In the genomic region with DNA sequence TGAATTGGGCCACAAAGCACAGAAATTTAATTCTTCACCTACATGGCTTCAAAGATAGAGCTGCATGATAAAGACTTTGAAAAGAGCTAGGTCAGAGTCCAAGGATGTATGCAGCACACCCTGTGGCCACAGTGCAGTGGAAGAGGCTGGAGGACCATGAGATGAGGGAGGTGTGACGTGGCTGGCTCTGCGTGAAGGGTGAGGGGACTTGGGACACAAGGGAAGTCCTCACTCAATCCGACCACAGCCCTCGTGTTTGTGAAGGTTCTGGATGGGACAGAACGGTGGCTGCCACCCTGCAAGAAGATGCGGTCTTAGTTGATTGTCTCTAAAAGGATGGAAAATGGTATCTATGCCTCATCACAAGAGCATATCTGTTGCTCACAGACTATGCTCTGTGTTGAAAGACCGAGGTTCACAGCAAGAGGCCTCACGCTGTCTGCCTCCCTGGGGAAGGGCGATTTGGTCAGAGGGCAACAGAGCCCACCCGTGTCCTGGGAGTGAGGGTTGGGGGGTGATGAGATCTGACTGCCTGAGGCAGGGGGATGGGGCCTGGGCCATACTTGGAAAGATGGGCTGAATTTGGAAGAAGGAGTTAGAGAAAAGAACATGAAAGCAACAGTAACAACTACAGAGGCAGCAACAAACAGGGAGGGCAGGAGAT, we compare ENCODE assay signal across 21 cellular contexts.
A peak's percentile ranks its signal among the peaks of the same experiment; 100 is the strongest.
DNase-seq lines count a peak whose midpoint lies in the region; ATAC-seq and TF ChIP-seq lines count a peak whose summit lies in the region.
"Had no signal": no experiment of that assay in that cellular context is flagged by ENCODE, and none has a peak within 500 bp of the region (broad histone marks: within the 10 kb centered on the region; RNA-seq: fewer than 3 reads in every experiment).

No MANE protein-coding gene starts in this region.

- peak; percentile 57 for DNase-seq in cardiac septum (ENCODE audit: low spot score)
- no peak for DNase-seq in right atrium auricular region (ENCODE audit: low spot score)
- peak; percentile 63 for DNase-seq in coronary artery (ENCODE audit: low spot score)
- DNase-seq in posterior vena cava (ENCODE audit: low spot score): peak; percentile 62
- no peak for DNase-seq in NCI-H2171 (lab: John Stamatoyannopoulos, UW)
- no peak for DNase-seq in endothelial cell (ENCODE audit: low spot score)
- DNase-seq: DMS79 treated with DMSO at 0.1 percent for 48 hours; GM23248; HCEC 1CT; MV-4-11; NCI-H1105 treated with DMSO at 0.1 percent for 48 hours; NCI-H2029 treated with DMSO at 0.1 percent for 48 hours; NCI-H345; NCI-H524; NCI-H774; NK-92 treated with Interleukin-12 subunit alpha and Interleukin-12 subunit beta, amount 100 ng/mL, for 24 hours had no signal

- H3K27me3 ChIP-seq in right atrium auricular region: no peaks in the 10 kb centered on the region
- H3K27me3 ChIP-seq: SJSA1 had no signal

- TF ChIP-seq CTCF in right atrium auricular region (IDR thresholded peaks at IDR 0.05): no peak
- TF ChIP-seq CTCF in coronary artery (IDR thresholded peaks at IDR 0.05): no peak
- TF ChIP-seq CTCF in endothelial cell (IDR thresholded peaks at IDR 0.05; ENCODE audit: unreplicated experiment): no peak

- no peak for ATAC-seq in HG03571 (IDR thresholded peaks at IDR 0.05; ENCODE audit: unreplicated experiment)
- ATAC-seq in HG02610 (IDR thresholded peaks at IDR 0.05; ENCODE audit: unreplicated experiment): no peak
- ATAC-seq: Panc1 had no signal

- no peak overlapping the region for H3K4me3 ChIP-seq in right atrium auricular region
- H3K4me3 ChIP-seq in coronary artery: no peak overlapping the region
- H3K4me3 ChIP-seq: GM23248, SJSA1 had no signal

- H3K9me3 Mint-ChIP-seq in endothelial cell (ENCODE audit: unreplicated experiment): no peaks in the 10 kb centered on the region

- H3K9me3 ChIP-seq in right atrium auricular region: no peaks in the 10 kb centered on the region
- H3K9me3 ChIP-seq: SJSA1 had no signal

- H3K27ac Mint-ChIP-seq in endothelial cell (ENCODE audit: unreplicated experiment): no peak overlapping the region
- H3K27ac Mint-ChIP-seq: IgD-negative memory B cell had no signal

- peaks cover 17% of the 10 kb centered on the region for H3K27me3 Mint-ChIP-seq in endothelial cell (ENCODE audit: unreplicated experiment)
- H3K27me3 Mint-ChIP-seq: IgD-negative memory B cell had no signal

- H3K4me3 Mint-ChIP-seq in endothelial cell (ENCODE audit: unreplicated experiment): no peak overlapping the region
- H3K4me3 Mint-ChIP-seq: IgD-negative memory B cell had no signal

- H3K36me3 ChIP-seq in right atrium auricular region: no peaks in the 10 kb centered on the region
- H3K36me3 ChIP-seq: SJSA1 had no signal

- no peaks in the 10 kb centered on the region for H3K36me3 Mint-ChIP-seq in endothelial cell (ENCODE audit: low read depth, unreplicated experiment)
- H3K36me3 Mint-ChIP-seq: IgD-negative memory B cell had no signal

- H3K4me1 Mint-ChIP-seq in endothelial cell (ENCODE audit: unreplicated experiment): no peaks in the 10 kb centered on the region
- H3K4me1 Mint-ChIP-seq: IgD-negative memory B cell had no signal

- H3K27ac ChIP-seq in right atrium auricular region (no peak overlapping the region), coronary artery (no peak overlapping the region)
- H3K27ac ChIP-seq: GM23248, SJSA1 had no signal

- intact Hi-C loops in cardiac septum (cut with DNase I): no loop called here
- intact Hi-C loops in posterior vena cava (cut with DNase I): no loop called here

- no peaks in the 10 kb centered on the region for H3K4me1 ChIP-seq in right atrium auricular region
- H3K4me1 ChIP-seq: SJSA1 had no signal

Comparison
In these comparisons a context has a peak if more than half of its experiments do, and no peak if none do; other contexts are left out.
1. DNase-seq: peak in cardiac septum (single experiment), coronary artery (single experiment) and posterior vena cava (single experiment); none in right atrium auricular region (single experiment), NCI-H2171 (single experiment) and endothelial cell (single experiment).